Comparison of ENCODE assay signal across 8 cellular contexts in genomic region chr3:18295171-18295920, GRCh38.
DNase-seq lines count a peak whose midpoint lies in the region; ATAC-seq, FAIRE-seq and TF ChIP-seq lines count a peak whose summit lies in the region.

No MANE protein-coding gene starts in this region.

- H3K27ac Mint-ChIP-seq in CD14-positive monocyte = no peak overlapping the region
- H3K27ac Mint-ChIP-seq in naive B cell = peak overlapping the region in 1 of 6 donors; percentile 57

- intact Hi-C loops in CD14-positive monocyte (cut with micrococcal nuclease) = no loop called here

- no peaks in the 10 kb centered on the region for H3K4me1 Mint-ChIP-seq in CD14-positive monocyte
- peaks cover 0 to 9% (median 5%) of the 10 kb centered on the region in 3 donors for H3K4me1 Mint-ChIP-seq in naive B cell

- ATAC-seq in GM18870 (IDR thresholded peaks at IDR 0.05; ENCODE audit: unreplicated experiment) (peak; percentile 97), HG02973 (IDR thresholded peaks at IDR 0.05; ENCODE audit: unreplicated experiment) (peak; percentile 96), naive B cell (ENCODE audit: low read depth in 2 of 2) (peak; percentile 67 to 92)

- H3K36me3 ChIP-seq in bronchial epithelial cell (ENCODE audit: control insufficient read depth, insufficient read depth, low read length) = no peaks in the 10 kb centered on the region

- H3K4me3 Mint-ChIP-seq in CD14-positive monocyte = no peak overlapping the region
- no peak overlapping the region for H3K4me3 Mint-ChIP-seq in naive B cell

- H3K27me3 ChIP-seq in bronchial epithelial cell (ENCODE audit: control insufficient read depth, insufficient read depth, low read length) = no peaks in the 10 kb centered on the region

- H3K9me3 Mint-ChIP-seq in CD14-positive monocyte (peaks cover 17 to 34% (median 24%) of the 10 kb centered on the region in 7 donors), naive B cell (peaks cover 11 to 33% (median 22%) of the 10 kb centered on the region in 7 donors)

- FAIRE-seq in bronchial epithelial cell (lab: Jason Lieb, UNC) = peak; percentile 99

- TF ChIP-seq CTCF in CD14-positive monocyte (IDR thresholded peaks at IDR 0.05) = peak; percentile 54
- TF ChIP-seq CTCF in bronchial epithelial cell (IDR thresholded peaks at IDR 0.05; ENCODE audit: insufficient read depth, low read length, severe bottlenecking) = peak; percentile 98

- H3K36me3 Mint-ChIP-seq in CD14-positive monocyte (no peaks in the 10 kb centered on the region), naive B cell (peaks cover 5 to 22% of the 10 kb centered on the region in 2 donors)

- DNase-seq in CD14-positive monocyte (ENCODE audit: low spot score) = no peak
- peak; percentile 27 for DNase-seq in NCI-H748 treated with DMSO at 0.1 percent for 48 hours (lab: John Stamatoyannopoulos, UW)
- DNase-seq in bronchial epithelial cell (ENCODE audit: low read depth) = peak; percentile 88
- DNase-seq in naive B cell = peak; percentile 39
- no peak for DNase-seq in mesenteric fat pad (ENCODE audit: low spot score)
- no peak for DNase-seq in activated effector memory CD4-positive, alpha-beta T cell treated with Interleukin-2 at 50 U/mL for 16 hours

- H3K4me3 ChIP-seq in bronchial epithelial cell (ENCODE audit: low read depth, low read length) = no peak overlapping the region

- H3K27me3 Mint-ChIP-seq in CD14-positive monocyte (ENCODE audit: low read depth in 3 of 3) (no peaks in the 10 kb centered on the region), naive B cell (peaks cover 0 to 6% (median 3%) of the 10 kb centered on the region in 3 donors)

Comparison
In these comparisons a context has a peak if more than half of its experiments do, and no peak if none do; other contexts are left out.
1. DNase-seq: peak in NCI-H748 treated with DMSO at 0.1 percent for 48 hours (single experiment), bronchial epithelial cell (single experiment) and naive B cell (single experiment); none in CD14-positive monocyte (single experiment), mesenteric fat pad (single experiment) and activated effector memory CD4-positive, alpha-beta T cell treated with Interleukin-2 at 50 U/mL for 16 hours (single experiment).
2. Peak in every context shown above with its lines, with median percentiles within 50 percentile points of each other: ATAC-seq.